In genomic region chr2:5250482-5250881, GRCh38 we compare ENCODE assay signal across 22 cellular contexts.
A peak's percentile ranks its signal among the peaks of the same experiment; 100 is the strongest.
DNase-seq lines count a peak whose midpoint lies in the region; ATAC-seq and TF ChIP-seq lines count a peak whose summit lies in the region.
"Had no signal": no experiment of that assay in that cellular context is flagged by ENCODE, and none has a peak within 500 bp of the region (broad histone marks: within the 10 kb centered on the region; RNA-seq: fewer than 3 reads in every experiment).

No MANE protein-coding gene starts in this region.

- H3K36me3 ChIP-seq in HUES48 (ENCODE audit: control insufficient read depth, insufficient read depth, low read length) (no peaks in the 10 kb centered on the region), tibial artery (no peaks in the 10 kb centered on the region)

- intact Hi-C loops in tibial artery (cut with DNase I; ENCODE audit: low total_unique reads), result no loop called here

- H3K4me3 Mint-ChIP-seq in activated T-cell treated with anti-CD3 and anti-CD28 coated beads, Interleukin-2, amount 50 U/mL, for 72 hours, result no peak overlapping the region
- H3K4me3 Mint-ChIP-seq: activated naive CD8-positive, alpha-beta T cell treated with anti-CD3 and anti-CD28 coated beads, Interleukin-2, amount 50 U/mL, for 24 hours; IgD-negative memory B cell; T-cell had no signal

- H3K27me3 ChIP-seq in HUES48 (ENCODE audit: control insufficient read depth, insufficient read depth, low read length) (no peaks in the 10 kb centered on the region), tibial artery (no peaks in the 10 kb centered on the region)

- no peak overlapping the region for H3K27ac Mint-ChIP-seq in activated T-cell treated with anti-CD3 and anti-CD28 coated beads, Interleukin-2, amount 50 U/mL, for 72 hours
- H3K27ac Mint-ChIP-seq: activated naive CD8-positive, alpha-beta T cell treated with anti-CD3 and anti-CD28 coated beads, Interleukin-2, amount 50 U/mL, for 24 hours; activated T-helper 2 cell treated with anti-CD3 and anti-CD28 coated beads, Interferon-gamma antibody, Interleukin-2, Interleukin-4, amounts not matched to agents 10 μg/mL and 5 μg/mL and 100 μg/mL, durations not matched to agents 14 hours and 24 hours and 36 hours; IgD-negative memory B cell; T-cell had no signal

- peak; percentile 28 for DNase-seq in COLO829 (ENCODE audit: low spot score)
- peak; percentile 16 for DNase-seq in astrocyte of the hippocampus (ENCODE audit: low read depth, low spot score)
- DNase-seq in iris pigment epithelial cell (ENCODE audit: low read depth), result peak; percentile 8
- DNase-seq in tibial artery, result no peak
- DNase-seq in activated T-cell treated with anti-CD3 and anti-CD28 coated beads, Interleukin-2, amount 50 U/mL, for 72 hours, result no peak
- DNase-seq in stimulated activated CD4-positive, alpha-beta T cell treated with anti-CD3 and anti-CD28 coated beads, Interleukin-2, amount 100 ng/mL, for 24 hours, result no peak
- DNase-seq in kidney glomerular epithelial cell (lab: John Stamatoyannopoulos, UW), result no peak
- DNase-seq: activated CD8-positive, alpha-beta memory T cell treated with anti-CD3 and anti-CD28 coated beads for 24 hours; activated naive CD8-positive, alpha-beta T cell treated with anti-CD3 and anti-CD28 coated beads, Interleukin-2, amount 50 U/mL, for 24 hours; Caco-2; central memory CD4-positive, alpha-beta T cell; GDM1; hippocampal formation; MV-4-11; NK-92 treated with Interleukin-12 subunit alpha and Interleukin-12 subunit beta, amount 100 ng/mL, for 24 hours; T-cell had no signal

- H3K27me3 Mint-ChIP-seq in activated T-cell treated with anti-CD3 and anti-CD28 coated beads, Interleukin-2, amount 50 U/mL, for 72 hours (ENCODE audit: low read depth), result no peaks in the 10 kb centered on the region
- H3K27me3 Mint-ChIP-seq: activated naive CD8-positive, alpha-beta T cell treated with anti-CD3 and anti-CD28 coated beads, Interleukin-2, amount 50 U/mL, for 24 hours; IgD-negative memory B cell; T-cell had no signal

- H3K4me1 ChIP-seq in HUES48 (ENCODE audit: control insufficient read depth, insufficient read depth, low read length), result peaks cover 8% of the 10 kb centered on the region
- H3K4me1 ChIP-seq in tibial artery, result no peaks in the 10 kb centered on the region
- H3K4me1 ChIP-seq: Caco-2 had no signal

- peak overlapping the region; percentile 77 for H3K27ac ChIP-seq in HUES48 (ENCODE audit: low read depth, low read length)
- no peak overlapping the region for H3K27ac ChIP-seq in tibial artery

- H3K9me3 Mint-ChIP-seq in activated T-cell treated with anti-CD3 and anti-CD28 coated beads, Interleukin-2, amount 50 U/mL, for 72 hours, result peaks cover 6% of the 10 kb centered on the region in 2 donors

- H3K9ac ChIP-seq in HUES48 (ENCODE audit: low read depth, low read length), result no peak overlapping the region

- no peak for TF ChIP-seq CTCF in tibial artery (IDR thresholded peaks at IDR 0.05)

- H3K9me3 ChIP-seq in HUES48 (ENCODE audit: control insufficient read depth, insufficient read depth, low read length) (no peaks in the 10 kb centered on the region), tibial artery (no peaks in the 10 kb centered on the region)
- H3K9me3 ChIP-seq: Caco-2 had no signal

- H3K36me3 Mint-ChIP-seq in activated T-cell treated with anti-CD3 and anti-CD28 coated beads, Interleukin-2, amount 50 U/mL, for 72 hours (ENCODE audit: insufficient read depth in 2 of 2), result peaks cover 0 to 4% of the 10 kb centered on the region in 2 donors
- H3K36me3 Mint-ChIP-seq: IgD-negative memory B cell, T-cell had no signal

- no peaks in the 10 kb centered on the region for H3K4me1 Mint-ChIP-seq in activated T-cell treated with anti-CD3 and anti-CD28 coated beads, Interleukin-2, amount 50 U/mL, for 72 hours (ENCODE audit: low read depth)
- H3K4me1 Mint-ChIP-seq: activated naive CD8-positive, alpha-beta T cell treated with anti-CD3 and anti-CD28 coated beads, Interleukin-2, amount 50 U/mL, for 24 hours; IgD-negative memory B cell; T-cell had no signal

- H3K4me3 ChIP-seq in HUES48 (ENCODE audit: low read depth, low read length), result no peak overlapping the region
- H3K4me3 ChIP-seq in tibial artery, result no peak overlapping the region
- H3K4me3 ChIP-seq: GM12878 had no signal

- no peak for ATAC-seq in activated T-cell treated with anti-CD3 and anti-CD28 coated beads, Interleukin-2, amount 50 U/mL, for 72 hours (replicated peaks in 1 of 2)
- ATAC-seq: activated naive CD8-positive, alpha-beta T cell treated with anti-CD3 and anti-CD28 coated beads, Interleukin-2, amount 50 U/mL, for 24 hours; GM12878; Right ventricle myocardium inferior; sciatic nerve; T-cell had no signal

Comparison
In these comparisons a context has a peak if more than half of its experiments do, and no peak if none do; other contexts are left out.
1. DNase-seq: peak in COLO829 (single experiment), astrocyte of the hippocampus (single experiment) and iris pigment epithelial cell (single experiment); none in tibial artery (0 of 2), activated T-cell treated with anti-CD3 and anti-CD28 coated beads, Interleukin-2, amount 50 U/mL, for 72 hours (0 of 2), stimulated activated CD4-positive, alpha-beta T cell treated with anti-CD3 and anti-CD28 coated beads, Interleukin-2, amount 100 ng/mL, for 24 hours (0 of 2) and kidney glomerular epithelial cell (single experiment).